ENCODE assay signal across 8 cellular contexts in genomic region chr16:89442588-89442987, GRCh38. TPM values are rescaled to one million over a fixed set of nuclear protein-coding genes. Genes with fewer than 3 reads are reported as not detected.
DNase-seq lines count a peak whose midpoint lies in the region; ATAC-seq and TF ChIP-seq lines count a peak whose summit lies in the region.

No MANE protein-coding gene starts in this region.

- H3K9me3 Mint-ChIP-seq in endothelial cell (ENCODE audit: unreplicated experiment), result no peaks in the 10 kb centered on the region
- no peaks in the 10 kb centered on the region for H3K9me3 Mint-ChIP-seq in neural progenitor cell

- H3K27me3 ChIP-seq in neural progenitor cell (no peaks in the 10 kb centered on the region), BE2C (no peaks in the 10 kb centered on the region)

- H4K20me1 ChIP-seq in neural progenitor cell (ENCODE audit: low read depth), result peaks cover 100% of the 10 kb centered on the region

- peaks cover 100% of the 10 kb centered on the region for H3K79me2 ChIP-seq in neural progenitor cell (ENCODE audit: low read depth)

- H3K27me3 Mint-ChIP-seq in endothelial cell (ENCODE audit: unreplicated experiment) (peaks cover 21% of the 10 kb centered on the region), neural progenitor cell (ENCODE audit: insufficient read depth, low read depth) (peaks cover 10% of the 10 kb centered on the region)

- peaks cover 76% of the 10 kb centered on the region for H3K4me1 Mint-ChIP-seq in endothelial cell (ENCODE audit: unreplicated experiment)
- peaks cover 66% of the 10 kb centered on the region for H3K4me1 Mint-ChIP-seq in neural progenitor cell

- H3K4me3 Mint-ChIP-seq in endothelial cell (ENCODE audit: unreplicated experiment) (no peak overlapping the region), neural progenitor cell (peak overlapping the region; percentile 6)

- H3K9me3 ChIP-seq in neural progenitor cell (ENCODE audit: low read depth), result no peaks in the 10 kb centered on the region
- no peaks in the 10 kb centered on the region for H3K9me3 ChIP-seq in BE2C

- H3F3A ChIP-seq in neural progenitor cell (ENCODE audit: low read depth), result peaks cover 13% of the 10 kb centered on the region

- DNase-seq in Right ventricle myocardium inferior (ENCODE audit: missing footprints) (peak; percentile 71), cardiac septum (ENCODE audit: low spot score) (no peak), endothelial cell (ENCODE audit: low spot score) (no peak), neural progenitor cell (ENCODE audit: low spot score) (no peak), BE2C (no peak), NCI-H526 (lab: John Stamatoyannopoulos, UW) (no peak)

- peaks cover 3% of the 10 kb centered on the region for H3K36me3 Mint-ChIP-seq in endothelial cell (ENCODE audit: low read depth, unreplicated experiment)
- H3K36me3 Mint-ChIP-seq in neural progenitor cell, result peaks cover 8% of the 10 kb centered on the region

- H3K4me1 ChIP-seq in neural progenitor cell, result peaks cover 49% of the 10 kb centered on the region
- H3K4me1 ChIP-seq in BE2C, result peaks cover 30% of the 10 kb centered on the region

- intact Hi-C loops in Right ventricle myocardium inferior (cut with DNase I), result loop anchor here (5.0 kb wide), 1 partner anchor 35 kb away; no protein-coding TSS in a partner anchor
- intact Hi-C loops in cardiac septum (cut with DNase I), result no loop called here

- H2AFZ ChIP-seq in neural progenitor cell (replicated peaks), result no peak overlapping the region

- H3K36me3 ChIP-seq in neural progenitor cell (no peaks in the 10 kb centered on the region), BE2C (no peaks in the 10 kb centered on the region)

- ATAC-seq in Right ventricle myocardium inferior, result peak; percentile 52
- no peak for ATAC-seq in HG02870 (IDR thresholded peaks at IDR 0.05; ENCODE audit: unreplicated experiment)
- no peak for ATAC-seq in HG02970 (IDR thresholded peaks at IDR 0.05; ENCODE audit: low FRiP score, unreplicated experiment)

- TF ChIP-seq CTCF in endothelial cell (IDR thresholded peaks at IDR 0.05; ENCODE audit: unreplicated experiment) (no peak), neural progenitor cell (IDR thresholded peaks at IDR 0.05) (no peak), BE2C (IDR thresholded peaks at IDR 0.05; ENCODE audit: low read depth, low read length) (no peak)

- no peak overlapping the region for H3K9ac ChIP-seq in neural progenitor cell

- H3K4me3 ChIP-seq in neural progenitor cell (no peak overlapping the region), BE2C (ENCODE audit: low read depth, low read length) (no peak overlapping the region)

- H3K4me2 ChIP-seq in neural progenitor cell, result peak overlapping the region; percentile 30

- H3K27ac Mint-ChIP-seq in endothelial cell (ENCODE audit: unreplicated experiment) (peak overlapping the region; percentile 74), neural progenitor cell (peak overlapping the region; percentile 23)

- H3K27ac ChIP-seq in neural progenitor cell, result peak overlapping the region; percentile 31

RNA-seq across cellular contexts. Expression of gene ANKRD11, which starts 47.8 kb away (rescaled TPM):
- total RNA-seq in Right ventricle myocardium inferior (64.9 TPM), cardiac septum (77.9 TPM), endothelial cell (ENCODE audit: unreplicated experiment) (165 TPM), neural progenitor cell (ENCODE audit: low replicate concordance) (47.3 and 68.1 TPM in 2 replicates)
- 335 TPM for polyA plus RNA-seq in BE2C (2012; ENCODE audit: insufficient read depth, insufficient read length, low read depth)
